In genomic region chr6:121405306-121405705, GRCh38 we compare ENCODE assay signal across 18 cellular contexts. TPM values are rescaled to one million over a fixed set of nuclear protein-coding genes. Genes with fewer than 3 reads are reported as not detected.
DNase-seq lines count a peak whose midpoint lies in the region; ATAC-seq and TF ChIP-seq lines count a peak whose summit lies in the region.
"Had no signal": no experiment of that assay in that cellular context is flagged by ENCODE, and none has a peak within 500 bp of the region (broad histone marks: within the 10 kb centered on the region; RNA-seq: fewer than 3 reads in every experiment).

No MANE protein-coding gene starts in this region.

- H3K4me2 ChIP-seq in SK-N-SH: no peak overlapping the region
- H3K4me2 ChIP-seq in trophoblast cell (ENCODE audit: low read length): no peak overlapping the region
- H3K4me2 ChIP-seq: A549 had no signal

- no peak overlapping the region for H3K18ac ChIP-seq in trophoblast cell (ENCODE audit: low read length)

- no peak overlapping the region for H4K91ac ChIP-seq in trophoblast cell (ENCODE audit: low read depth, low read length)

- no peak for TF ChIP-seq POLR2A in sigmoid colon (IDR thresholded peaks at IDR 0.05)

- no peaks in the 10 kb centered on the region for H3K27me3 ChIP-seq in SK-N-SH (ENCODE audit: insufficient read depth)
- H3K27me3 ChIP-seq in trophoblast cell (ENCODE audit: insufficient read depth, low read length): no peaks in the 10 kb centered on the region
- H3K27me3 ChIP-seq in sigmoid colon: no peaks in the 10 kb centered on the region

- H3K4me1 ChIP-seq in SK-N-SH (ENCODE audit: control insufficient read depth in 1 of 2, insufficient read depth in 2 of 2, low read depth in 1 of 2, low read length in 1 of 2): no peaks in the 10 kb centered on the region
- H3K4me1 ChIP-seq in trophoblast cell (ENCODE audit: control insufficient read depth in 1 of 2, insufficient read depth in 2 of 2, low read length in 2 of 2): peaks cover 3% of the 10 kb centered on the region in 2 experiments
- no peaks in the 10 kb centered on the region for H3K4me1 ChIP-seq in sigmoid colon
- H3K4me1 ChIP-seq: A549 had no signal

- peak overlapping the region; percentile 54 for H4K8ac ChIP-seq in trophoblast cell (ENCODE audit: low read depth, low read length)

- no peak for TF ChIP-seq EP300 in SK-N-SH (IDR thresholded peaks at IDR 0.05; ENCODE audit: borderline replicate concordance in 1 of 2, low read depth in 1 of 2, low read length in 1 of 2)
- no peak for TF ChIP-seq EP300 in sigmoid colon (IDR thresholded peaks at IDR 0.05)

- H3K79me2 ChIP-seq in SK-N-SH (ENCODE audit: insufficient read depth): no peaks in the 10 kb centered on the region
- H3K79me2 ChIP-seq in trophoblast cell (ENCODE audit: control insufficient read depth, insufficient read depth, low read length, poor library complexity): no peaks in the 10 kb centered on the region

- H3K79me1 ChIP-seq in trophoblast cell (ENCODE audit: low read length): no peaks in the 10 kb centered on the region

- no peak overlapping the region for H3K9ac ChIP-seq in SK-N-SH
- H3K9ac ChIP-seq in trophoblast cell (ENCODE audit: low read length): no peak overlapping the region

- no peaks in the 10 kb centered on the region for H3K9me2 ChIP-seq in SK-N-SH

- no peak overlapping the region for H2AK5ac ChIP-seq in trophoblast cell (ENCODE audit: low read length)

- TF ChIP-seq RAD21 in SK-N-SH (IDR thresholded peaks at IDR 0.05; ENCODE audit: low read length): no peak

- CTCF ChIA-PET in SK-N-SH (lab: Yijun Ruan, JAX): interaction anchor here (1.4 kb wide), 1 partner anchor 46 kb away, joined by 3 read pairs; no protein-coding TSS in a partner anchor

- intact Hi-C loops in sigmoid colon (cut with DNase I): no loop called here

- no peak overlapping the region for H2BK120ac ChIP-seq in trophoblast cell (ENCODE audit: insufficient read depth, low read length, poor library complexity)

- H3K4ac ChIP-seq in trophoblast cell (ENCODE audit: low read depth, low read length): no peak overlapping the region

- H2AFZ ChIP-seq in SK-N-SH (ENCODE audit: low read depth): 0 out of 2 replicates have a peak overlapping the region, but pooled peaks have one; percentile 41
- H2AFZ ChIP-seq in trophoblast cell (ENCODE audit: insufficient read depth, low read length, poor library complexity): no peak overlapping the region

- H3F3A ChIP-seq in SK-N-SH (replicated peaks; ENCODE audit: insufficient read depth): no peaks in the 10 kb centered on the region

- H2BK12ac ChIP-seq in trophoblast cell (ENCODE audit: low read length): no peak overlapping the region

- WGBS in SK-N-SH (ENCODE audit: low lambda C conversion rate): 51% methylated on average over 8 of the region's 9 CpGs
- WGBS in trophoblast cell (ENCODE audit: extremely low coverage, insufficient coverage, insufficient read length): no CpG with 5 or more reads among the region's 9 CpGs
- WGBS in sigmoid colon, 2 donors: 75 to 79% methylated on average over 9 of the region's 9 CpGs

- ATAC-seq in SK-N-SH treated with all-trans-retinoic acid at 6 μM for 48 hours: no peak
- ATAC-seq: A549, K562 had no signal

- H3K9me3 ChIP-seq in SK-N-SH (no peaks in the 10 kb centered on the region), trophoblast cell (ENCODE audit: insufficient read depth, low read depth, low read length) (no peaks in the 10 kb centered on the region), sigmoid colon (no peaks in the 10 kb centered on the region)
- H3K9me3 ChIP-seq: A549 had no signal

- H3K27ac ChIP-seq in SK-N-SH (ENCODE audit: low read depth in 2 of 2, low read length in 1 of 2): no peak overlapping the region
- no peak overlapping the region for H3K27ac ChIP-seq in trophoblast cell (ENCODE audit: low read depth, low read length)
- H3K27ac ChIP-seq in sigmoid colon: no peak overlapping the region
- H3K27ac ChIP-seq: 22Rv1, A549, C4-2B had no signal

- no peak for TF ChIP-seq CTCF in SK-N-SH (IDR thresholded peaks at IDR 0.05)
- no peak for TF ChIP-seq CTCF in sigmoid colon (IDR thresholded peaks at IDR 0.05)

- DNase-seq in SK-N-SH (no peak), left kidney (ENCODE audit: low read depth, low spot score) (peak; percentile 35), trophoblast cell (no peak), NCI-H1092 treated with DMSO at 0.1 percent for 48 hours (lab: John Stamatoyannopoulos, UW) (no peak), sigmoid colon (no peak)
- no peak for DNase-seq in stimulated activated CD4-positive, alpha-beta T cell treated with anti-CD3 and anti-CD28 coated beads, Interleukin-4, amount 100 ng/mL, for 24 hours
- DNase-seq: AML-193; CD4-positive, alpha-beta T cell; DMS153; DMS79; GF-D8; HCEC 1CT; IMR-90 had no signal

- no peaks in the 10 kb centered on the region for H3K36me3 ChIP-seq in SK-N-SH (replicated peaks in 1 of 2; ENCODE audit: control insufficient read depth in 1 of 2, insufficient read depth in 2 of 2, low read length in 1 of 2)
- no peaks in the 10 kb centered on the region for H3K36me3 ChIP-seq in trophoblast cell (ENCODE audit: control insufficient read depth in 1 of 2, insufficient read depth in 2 of 2, low read length in 2 of 2)
- H3K36me3 ChIP-seq in sigmoid colon: no peaks in the 10 kb centered on the region

- H2BK5ac ChIP-seq in trophoblast cell (ENCODE audit: low read depth, low read length, poor library complexity): no peak overlapping the region

- H3K23ac ChIP-seq in trophoblast cell (ENCODE audit: low read length): no peak overlapping the region

- POLR2A ChIA-PET in SK-N-SH (lab: Yijun Ruan, JAX): no interaction called here

- H4K12ac ChIP-seq in trophoblast cell (ENCODE audit: low read depth, low read length): no peak overlapping the region

- H3K14ac ChIP-seq in trophoblast cell (ENCODE audit: low read length): no peak overlapping the region

- H3K4me3 ChIP-seq in SK-N-SH (ENCODE audit: low read depth in 2 of 2, low read length in 1 of 2): no peak overlapping the region
- no peak overlapping the region for H3K4me3 ChIP-seq in trophoblast cell (ENCODE audit: low read depth, low read length)
- no peak overlapping the region for H3K4me3 ChIP-seq in sigmoid colon
- H3K4me3 ChIP-seq: A549, K562 had no signal

- no peaks in the 10 kb centered on the region for H4K20me1 ChIP-seq in SK-N-SH (ENCODE audit: insufficient read depth)

TF ChIP-seq in SK-N-SH, 30 proteins besides CTCF, POLR2A, EP300 and RAD21 (continues in another document):
- TF ChIP-seq SIN3A (IDR thresholded peaks at IDR 0.05; ENCODE audit: borderline replicate concordance, low read depth, low read length) (no peak), POLR2AphosphoS5 (IDR thresholded peaks at IDR 0.05; ENCODE audit: low read depth, low read length) (no peak), PBX3 (IDR thresholded peaks at IDR 0.05) (no peak), SMC3 (IDR thresholded peaks at IDR 0.05; ENCODE audit: low read depth, low read length) (no peak), FOXJ3 (CRISPR knock-in tag; IDR thresholded peaks at IDR 0.05) (no peak), TEAD4 (IDR thresholded peaks at IDR 0.05; ENCODE audit: borderline replicate concordance, insufficient read depth) (no peak)

TF ChIP-seq in SK-N-SH treated with all-trans-retinoic acid at 6 μM for 48 hours, 23 proteins besides CTCF, POLR2A, EP300 and RAD21:
- TF ChIP-seq CSDC2 (CRISPR knock-in tag; IDR thresholded peaks at IDR 0.05): no peak
- no peak for TF ChIP-seq ZFP3 (CRISPR knock-in tag; IDR thresholded peaks at IDR 0.05)
- no peak for TF ChIP-seq TSHZ2 (CRISPR knock-in tag; IDR thresholded peaks at IDR 0.05)
- no peak for TF ChIP-seq ZNF70 (CRISPR knock-in tag; IDR thresholded peaks at IDR 0.05)
- TF ChIP-seq PPARA (CRISPR knock-in tag; IDR thresholded peaks at IDR 0.05; ENCODE audit: borderline replicate concordance): no peak
- no peak for TF ChIP-seq ZNF565 (CRISPR knock-in tag; conservative IDR thresholded peaks at IDR 0.05; ENCODE audit: low read depth)
- TF ChIP-seq TOX (CRISPR knock-in tag; IDR thresholded peaks at IDR 0.05; ENCODE audit: borderline replicate concordance): no peak
- TF ChIP-seq RARB (CRISPR knock-in tag; IDR thresholded peaks at IDR 0.05): no peak
- no peak for TF ChIP-seq ZFP30 (CRISPR knock-in tag; IDR thresholded peaks at IDR 0.05)
- no peak for TF ChIP-seq ZC3H10 (CRISPR knock-in tag; IDR thresholded peaks at IDR 0.05)
- no peak for TF ChIP-seq TCF4 (CRISPR knock-in tag; IDR thresholded peaks at IDR 0.05; ENCODE audit: borderline replicate concordance)
- no peak for TF ChIP-seq OSR1 (CRISPR knock-in tag; IDR thresholded peaks at IDR 0.05)
- TF ChIP-seq BACH2 (CRISPR knock-in tag; IDR thresholded peaks at IDR 0.05; ENCODE audit: borderline replicate concordance): no peak

RNA-seq across cellular contexts. Expression of gene GJA1, which starts 30.1 kb away (rescaled TPM):
- 23.5 and 30.7 TPM in 2 replicates for polyA plus RNA-seq in SK-N-SH (2012; rRNA removed)
- polyA plus RNA-seq in SK-N-SH (2012; cell fraction: cytosol; rRNA removed): 33.7 and 34.2 TPM in 2 replicates
- 8.4 and 19.5 TPM in 2 replicates for polyA plus RNA-seq in SK-N-SH (2012; cell fraction: nucleus; rRNA removed)
- 194 and 202 TPM in 2 replicates for polyA plus RNA-seq in trophoblast cell (2013)
- 10 to 100 TPM; 15.0 to 24.0 (median 19.1) TPM for total RNA-seq in sigmoid colon
- polyA plus RNA-seq in sigmoid colon: 1 to 10 TPM; 3.0 to 9.3 (median 7.2) TPM
- total RNA-seq: CD4-positive, alpha-beta T cell had no signal
